In genomic region chr14:19394727-19395126, GRCh38 we compare ENCODE assay signal across 15 cellular contexts. TPM values are rescaled to one million over a fixed set of nuclear protein-coding genes. Genes with fewer than 3 reads are reported as not detected.
DNase-seq lines count a peak whose midpoint lies in the region; ATAC-seq, FAIRE-seq and TF ChIP-seq lines count a peak whose summit lies in the region.
"Not testable (repeated sequence)": the region's sequence is repeated elsewhere in the genome, so short reads cannot be mapped to it uniquely, and the experiment has no call there.
"Had no signal": no experiment of that assay in that cellular context is flagged by ENCODE, and none has a peak within 500 bp of the region (broad histone marks: within the 10 kb centered on the region; RNA-seq: fewer than 3 reads in every experiment).

No MANE protein-coding gene starts in this region.

- intact Hi-C loops in CD14-positive monocyte (cut with micrococcal nuclease); K562 (cut with micrococcal nuclease); left ventricle myocardium superior (cut with micrococcal nuclease); right lobe of liver (cut with DNase I); mucosa of descending colon (cut with DNase I, micrococcal nuclease); spleen (cut with DNase I; ENCODE audit: low total_unique reads): not testable (repeated sequence)

- POLR2A ChIA-PET in K562 (lab: Yijun Ruan, JAX): not testable (repeated sequence)

- not testable (repeated sequence) for H3K27ac Mint-ChIP-seq in CD14-positive monocyte

- not testable (repeated sequence) for H3K4me2 ChIP-seq in K562 (ENCODE audit: insufficient read depth, low read length)

- 0% methylated on average over 4 of the region's 12 CpGs for WGBS in K562 (ENCODE audit: insufficient coverage, low coverage, missing lambda C conversion rate)
- WGBS in gastroesophageal sphincter (ENCODE audit: low coverage in 1 of 2), 2 donors: no CpG with 5 or more reads among the region's 12 CpGs
- no CpG with 5 or more reads among the region's 12 CpGs for WGBS in right lobe of liver (ENCODE audit: insufficient coverage, low coverage, low lambda C conversion rate, missing lambda C conversion rate)
- WGBS in spleen, 5 donors: 87 to 100% (median 90%) methylated on average over 4 to 5 of the region's 12 CpGs; no CpG with 5 or more reads in 1 of the 5 donors
- no CpG with 5 or more reads among the region's 12 CpGs for WGBS in upper lobe of left lung, 2 donors

- not testable (repeated sequence) for H3K27ac ChIP-seq in K562 (ENCODE audit: extremely low read depth, low read depth, low read length); gastroesophageal sphincter; right lobe of liver; spleen; upper lobe of left lung

- H3K9ac ChIP-seq in K562 (ENCODE audit: insufficient read depth in 1 of 2, low read depth in 2 of 2, low read length in 2 of 2): not testable (repeated sequence)

- not testable (repeated sequence) for H3K4me1 ChIP-seq in K562 (replicated peaks in 1 of 2; ENCODE audit: control insufficient read depth in 2 of 2, insufficient read depth in 2 of 2, low read length in 2 of 2); gastroesophageal sphincter; right lobe of liver; mucosa of descending colon (ENCODE audit: low read depth); spleen; upper lobe of left lung

- H3K4me3 ChIP-seq in K562, gastroesophageal sphincter, right lobe of liver, mucosa of descending colon, spleen, upper lobe of left lung: not testable (repeated sequence)

- H3K27me3 Mint-ChIP-seq in CD14-positive monocyte (ENCODE audit: low read depth in 3 of 3): not testable (repeated sequence)

- DNase-seq in CD14-positive monocyte (ENCODE audit: low spot score): peak; percentile 43
- DNase-seq in K562 (ENCODE audit: extremely low read depth in 1 of 4, low spot score in 3 of 4): not testable (repeated sequence)
- peak; percentile 14 for DNase-seq in left ventricle myocardium superior
- DNase-seq in right lobe of liver: peak in 2 of 3 donors; percentile 21 to 26
- DNase-seq in mucosa of descending colon: peak in 2 of 3 donors; percentile 14 to 52
- peak; percentile 79 for DNase-seq in spleen
- DNase-seq in upper lobe of left lung: peak in 1 of 2 donors; percentile 60

- not testable (repeated sequence) for BruUV-seq in K562 (replicated peaks; lab: Mats Ljungman, UMichigan)

- H3K9me1 ChIP-seq in K562 (ENCODE audit: control insufficient read depth, insufficient read depth, low read length): not testable (repeated sequence)

- not testable (repeated sequence) for H3K9me3 ChIP-seq in K562 (replicated peaks; ENCODE audit: control insufficient read depth, insufficient read depth, low read depth, low read length); gastroesophageal sphincter; right lobe of liver; mucosa of descending colon; spleen; upper lobe of left lung

- H3K4me1 Mint-ChIP-seq in CD14-positive monocyte: not testable (repeated sequence)

- not testable (repeated sequence) for H3K36me3 ChIP-seq in K562 (ENCODE audit: control insufficient read depth, insufficient read depth, low read length); gastroesophageal sphincter; right lobe of liver; mucosa of descending colon (ENCODE audit: low read depth); spleen; upper lobe of left lung

- FAIRE-seq in K562 (lab: Jason Lieb, UNC): not testable (repeated sequence)

- not testable (repeated sequence) for TF ChIP-seq POLR2A in K562 (conservative IDR thresholded peaks at IDR 0.05); gastroesophageal sphincter (IDR thresholded peaks at IDR 0.05); right lobe of liver (IDR thresholded peaks at IDR 0.05); spleen (IDR thresholded peaks at IDR 0.05); upper lobe of left lung (IDR thresholded peaks at IDR 0.05)

- TF ChIP-seq RAD21 in K562 (CRISPR knock-in tag; conservative IDR thresholded peaks at IDR 0.05 in 1 of 2, IDR thresholded peaks at IDR 0.05 in 1 of 2): not testable (repeated sequence)

- not testable (repeated sequence) for H3K4me3 Mint-ChIP-seq in CD14-positive monocyte

- CTCF ChIA-PET in K562 (lab: Yijun Ruan, JAX; ENCODE audit: low intra/inter-chr PET ratio): not testable (repeated sequence)

- not testable (repeated sequence) for H3K9me3 Mint-ChIP-seq in CD14-positive monocyte

- H2AFZ ChIP-seq in K562 (ENCODE audit: low read depth, low read length): not testable (repeated sequence)

- in situ Hi-C loops in K562 (cut with MboI): not testable (repeated sequence)

- ATAC-seq in K562: peak; percentile 49; the same call in 1 of the 3 replicates
- peak; percentile 36 for ATAC-seq in gastroesophageal sphincter
- ATAC-seq in left ventricle myocardium superior: not testable (repeated sequence)
- peak in 2 of 4 donors; percentile 44 to 69 for ATAC-seq in right lobe of liver
- ATAC-seq in mucosa of descending colon: peak; percentile 48
- ATAC-seq in upper lobe of left lung (ENCODE audit: low FRiP score in 2 of 2): peak; percentile 64 to 93

- not testable (repeated sequence) for TF ChIP-seq EP300 in K562 (IDR thresholded peaks at IDR 0.05; ENCODE audit: low read length); gastroesophageal sphincter (IDR thresholded peaks at IDR 0.05); upper lobe of left lung (IDR thresholded peaks at IDR 0.05)

- H3K79me2 ChIP-seq in K562 (ENCODE audit: control insufficient read depth, insufficient read depth, low read length): not testable (repeated sequence)

- H4K20me1 ChIP-seq in K562 (replicated peaks; ENCODE audit: control insufficient read depth, insufficient read depth, low read length): not testable (repeated sequence)

- not testable (repeated sequence) for H3K36me3 Mint-ChIP-seq in CD14-positive monocyte

- H3K27me3 ChIP-seq in K562 (ENCODE audit: control insufficient read depth in 2 of 2, insufficient read depth in 2 of 2, low read length in 2 of 2); gastroesophageal sphincter; right lobe of liver; spleen (replicated peaks in 1 of 7); upper lobe of left lung: not testable (repeated sequence)

- TF ChIP-seq CTCF in CD14-positive monocyte (IDR thresholded peaks at IDR 0.05); K562 (IDR thresholded peaks at IDR 0.05 in 2 of 3, conservative IDR thresholded peaks at IDR 0.05 in 1 of 3; ENCODE audit: insufficient read depth in 2 of 3, low read depth in 1 of 3, low read length in 3 of 3); gastroesophageal sphincter (IDR thresholded peaks at IDR 0.05); right lobe of liver (IDR thresholded peaks at IDR 0.05); mucosa of descending colon (IDR thresholded peaks at IDR 0.05); spleen (IDR thresholded peaks at IDR 0.05 in 8 of 11, conservative IDR thresholded peaks at IDR 0.05 in 3 of 11); upper lobe of left lung (IDR thresholded peaks at IDR 0.05): not testable (repeated sequence)

RNA-seq across cellular contexts. Expression of gene POTEG, which starts 39.4 kb away (rescaled TPM):
- polyA plus RNA-seq in CD14-positive monocyte (not detected), K562 (2011; rRNA removed) (not detected in 2 replicates), K562 (2014; fragmentation: Illumina TruSeq; extraction: Trizol) (not detected in 2 replicates), K562 (2014; fragmentation: Nextera tagmentation; extraction: Ambion mirVana) (not detected), K562 (2014; rRNA removed) (not detected in 2 replicates), spleen (not detected)
- total RNA-seq in K562 (2011; cell fraction: chromatin; rRNA removed; ENCODE audit: low replicate concordance): 0.19 TPM in 1 of 2 replicates, not detected in the other
- not detected in 2 replicates for total RNA-seq in K562 (2011; cell fraction: nucleolus; rRNA removed)
- not detected in 2 replicates for total RNA-seq in K562 (2011; cell fraction: nucleoplasm; rRNA removed)
- total RNA-seq in K562 (2014; rRNA removed) (not detected in 2 replicates), K562 (2014; rRNA removed; fragmentation: Illumina TruSeq; extraction: Trizol) (not detected in 2 replicates), K562 (2015; rRNA removed; fragmentation: Illumina TruSeq; extraction: Trizol) (not detected in 2 replicates), K562 (2021) (not detected in 2 replicates), gastroesophageal sphincter (not detected), left ventricle myocardium superior (not detected), right lobe of liver (not detected), mucosa of descending colon (not detected), spleen (under 1 TPM in 2 of 7 donors, not detected in 5; 0.24 to 0.51 TPM), upper lobe of left lung (not detected)
- polyA plus RNA-seq in K562 (2011; cell fraction: cytosol; rRNA removed): not detected in 2 replicates
- polyA plus RNA-seq in K562 (2011; cell fraction: nucleus; rRNA removed): not detected in 2 replicates
- not detected in 2 replicates for polyA plus RNA-seq in K562 (2012)
- not detected in 2 replicates for polyA minus RNA-seq in K562 (2011; rRNA and poly(A)+ RNA removed)
- not detected in 2 replicates for polyA minus RNA-seq in K562 (2011; cell fraction: cytosol; rRNA and poly(A)+ RNA removed)
- polyA minus RNA-seq in K562 (2011; cell fraction: nucleus; rRNA and poly(A)+ RNA removed): not detected in 2 replicates
- total RNA-seq: B cell; CD4-positive, alpha-beta T cell; CD8-positive, alpha-beta memory T cell; GM23248; H1; H7 had no signal
- polyA plus RNA-seq: AG04450; CD8-positive, alpha-beta memory T cell; GM23248; H1 had no signal
